ENCODE assay signal across 8 cellular contexts in the genomic region with DNA sequence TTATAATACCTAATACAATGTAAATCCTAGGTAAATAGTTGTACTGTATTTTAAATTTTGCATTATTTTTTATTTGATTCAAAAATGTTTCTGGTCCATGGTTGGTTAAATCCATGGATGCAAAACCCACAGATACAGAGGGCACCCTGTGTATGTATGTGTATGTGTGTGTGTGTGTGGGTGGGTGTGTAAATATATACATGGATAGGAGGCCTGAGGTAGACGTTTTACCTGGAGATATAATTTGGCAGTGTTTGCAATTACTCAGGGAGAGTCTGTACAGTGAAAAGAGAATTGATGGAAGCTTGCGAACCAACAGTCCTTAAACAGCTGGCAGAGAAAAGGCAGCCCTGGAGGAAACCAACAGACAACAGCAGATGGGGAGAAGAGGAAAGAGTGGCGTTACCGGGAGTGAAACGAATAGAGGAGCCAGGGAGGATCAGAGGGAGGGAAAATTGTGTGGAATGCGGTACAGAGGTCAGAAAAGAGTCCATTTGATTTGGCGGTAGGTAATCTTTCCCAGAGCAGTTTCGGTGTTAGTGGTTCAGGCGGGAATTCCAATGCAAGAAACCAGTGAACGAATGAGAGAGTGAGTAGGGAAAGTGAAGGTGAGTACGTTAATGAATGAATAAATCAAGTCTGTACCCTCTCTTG. TPM values are rescaled to one million over a fixed set of nuclear protein-coding genes. Genes with fewer than 3 reads are reported as not detected.
A peak's percentile ranks its signal among the peaks of the same experiment; 100 is the strongest.
DNase-seq lines count a peak whose midpoint lies in the region; FAIRE-seq and TF ChIP-seq lines count a peak whose summit lies in the region.

No MANE protein-coding gene starts in this region.

- H3K36me3 ChIP-seq in neutrophil = no peaks in the 10 kb centered on the region

- H3K9me3 ChIP-seq in neutrophil = no peaks in the 10 kb centered on the region

- peak overlapping the region; percentile 90 for H3K27ac ChIP-seq in VCaP
- peak overlapping the region; percentile 84 for H3K27ac ChIP-seq in neutrophil

- no peak for FAIRE-seq in HTR-8/SVneo (lab: Jason Lieb, UNC)
- no peak for FAIRE-seq in D721Med (lab: Jason Lieb, UNC)

- no peak for DNase-seq in CD14-positive monocyte (ENCODE audit: low spot score)
- DNase-seq in HTR-8/SVneo (ENCODE audit: insufficient read length, low spot score) = peak; percentile 26
- DNase-seq in fibroblast of the aortic adventitia (ENCODE audit: low read depth) = no peak
- no peak for DNase-seq in SIG-M5 treated with dmso at 0.1 percent for 504 hours (lab: John Stamatoyannopoulos, UW; ENCODE audit: unreplicated experiment)
- DNase-seq in NOMO-1 (lab: John Stamatoyannopoulos, UW; ENCODE audit: unreplicated experiment in 2 of 2) = no peak
- no peak for DNase-seq in D721Med (ENCODE audit: insufficient read length, low spot score)

- H3K4me1 ChIP-seq in neutrophil (ENCODE audit: control insufficient read depth in 1 of 2, insufficient read depth in 1 of 2, low read depth in 1 of 2, low read length in 1 of 2) = peaks cover 14 to 18% of the 10 kb centered on the region in 2 experiments

- H3K36me3 Mint-ChIP-seq in CD14-positive monocyte = peaks cover 5 to 7% of the 10 kb centered on the region in 2 donors

- peaks cover 0 to 2% (median 0%) of the 10 kb centered on the region in 7 donors for H3K9me3 Mint-ChIP-seq in CD14-positive monocyte

- peak overlapping the region; percentile 98 to 100 (median 98) for H3K27ac Mint-ChIP-seq in CD14-positive monocyte

- TF ChIP-seq CTCF in CD14-positive monocyte (IDR thresholded peaks at IDR 0.05) = no peak
- TF ChIP-seq CTCF in VCaP (conservative IDR thresholded peaks at IDR 0.05) = no peak
- TF ChIP-seq CTCF in fibroblast of the aortic adventitia (IDR thresholded peaks at IDR 0.05; ENCODE audit: insufficient read depth, low read length) = no peak
- TF ChIP-seq CTCF in neutrophil (IDR thresholded peaks at IDR 0.05) = no peak
- TF ChIP-seq CTCF in D721Med (IDR thresholded peaks at IDR 0.05; ENCODE audit: insufficient read depth, missing control alignments) = no peak

- H3K27me3 ChIP-seq in neutrophil = peaks cover 11% of the 10 kb centered on the region

- H3K4me1 Mint-ChIP-seq in CD14-positive monocyte = peaks cover 29% of the 10 kb centered on the region

- intact Hi-C loops in CD14-positive monocyte (cut with micrococcal nuclease) = loop anchor here (5.0 kb wide), 4 partner anchors 89 to 284 kb away; partner anchors contain the start of genes AKR7A2 (in 1 of the 2), CAPZB (in 1 of the 2) and SLC66A1 (in 1 of the 2)

- peak overlapping the region; percentile 98 to 100 for H3K4me3 Mint-ChIP-seq in CD14-positive monocyte

- H3K27me3 Mint-ChIP-seq in CD14-positive monocyte (ENCODE audit: low read depth in 3 of 3) = peaks cover 0 to 5% (median 2%) of the 10 kb centered on the region in 3 donors

- H3K4me3 ChIP-seq in fibroblast of the aortic adventitia (ENCODE audit: low read depth, low read length) = peak overlapping the region; percentile 90
- peak overlapping the region; percentile 89 to 92 for H3K4me3 ChIP-seq in neutrophil (ENCODE audit: low read depth in 1 of 2, low read length in 1 of 2)

RNA-seq across cellular contexts. Expression of gene NBL1, which starts 47.9 kb away (rescaled TPM):
- not detected for polyA plus RNA-seq in CD14-positive monocyte
- total RNA-seq in fibroblast of the aortic adventitia (ENCODE audit: low replicate concordance) = 105 and 178 TPM in 2 replicates
